ENCODE assay signal across 16 cellular contexts in the genomic region with DNA sequence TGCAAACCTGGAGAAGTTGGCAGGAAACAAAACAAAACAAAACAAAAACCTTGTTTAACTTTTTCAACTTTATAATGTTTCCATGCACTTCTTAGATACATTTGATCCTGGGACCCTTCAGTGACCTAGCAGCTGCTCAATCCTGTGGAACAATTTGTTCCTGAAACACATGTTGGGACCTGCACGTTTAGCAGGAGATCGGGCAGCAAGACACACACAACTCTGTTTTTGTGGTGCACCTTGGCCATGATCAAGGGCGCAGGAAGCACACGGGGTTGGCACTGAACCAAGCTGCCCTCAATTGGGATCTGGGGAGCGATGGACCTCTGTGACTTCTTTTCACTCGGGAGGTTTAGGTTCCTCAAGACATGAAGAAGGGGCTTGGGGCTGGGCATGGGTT.
"Had no signal": no experiment of that assay in that cellular context is flagged by ENCODE, and none has a peak within 500 bp of the region (broad histone marks: within the 10 kb centered on the region; RNA-seq: fewer than 3 reads in every experiment).

No MANE protein-coding gene starts in this region.

- H3K9me3 ChIP-seq: body of pancreas, left lung, spleen, upper lobe of left lung had no signal

- DNase-seq: activated CD4-positive, alpha-beta T cell treated with anti-CD3 and anti-CD28 coated beads, Interleukin-2, amount 50 U/mL, for 48 hours; activated CD8-positive, alpha-beta memory T cell treated with anti-CD3 and anti-CD28 coated beads, Interleukin-2, amount 10 ng/mL, durations not matched to agents 7 days and 5 days; activated effector memory CD4-positive, alpha-beta T cell treated with anti-CD3 and anti-CD28 coated beads, Interleukin-2, amount 50 U/mL, for 16 hours; activated T-cell treated with anti-CD3 and anti-CD28 coated beads, Interleukin-2, amount 50 U/mL, for 24 hours; amniotic stem cell; body of pancreas; effector memory CD4-positive, alpha-beta T cell; erythroblast; glutamatergic neuron; left lung; mesenchymal stem cell; spleen; stimulated activated CD4-positive, alpha-beta T cell treated with anti-CD3 and anti-CD28 coated beads, Interleukin-1b, Interleukin-23, amount 100 ng/mL, for 48 hours; substantia nigra had no signal

- H3K36me3 ChIP-seq: left lung, spleen, upper lobe of left lung had no signal

- H3K4me3 ChIP-seq: body of pancreas, left lung, spleen, upper lobe of left lung had no signal

- H3K27ac ChIP-seq: body of pancreas, left lung, upper lobe of left lung had no signal

- H3K27me3 ChIP-seq: body of pancreas, left lung, spleen, upper lobe of left lung had no signal

- FAIRE-seq: islet of Langerhans had no signal
